8 cellular contexts compared by ENCODE assay signal in genomic region chr10:49518982-49519578, GRCh38. TPM values are rescaled to one million over a fixed set of nuclear protein-coding genes. Genes with fewer than 3 reads are reported as not detected.
A peak's percentile ranks its signal among the peaks of the same experiment; 100 is the strongest.
DNase-seq lines count a peak whose midpoint lies in the region; ATAC-seq, FAIRE-seq and TF ChIP-seq lines count a peak whose summit lies in the region.

No MANE protein-coding gene starts in this region.

- H3K27me3 Mint-ChIP-seq in activated CD4-positive, alpha-beta T cell treated with anti-CD3 and anti-CD28 coated beads, Interleukin-2, amount 10 ng/mL, durations not matched to agents 24 days and 14 days = no peaks in the 10 kb centered on the region

- H3K4me3 ChIP-seq in GM12864 (ENCODE audit: low read depth, low read length) (no peak overlapping the region), Loucy (ENCODE audit: low read length, poor library complexity, severe bottlenecking) (no peak overlapping the region), foreskin fibroblast (ENCODE audit: low read depth in 1 of 2, low read length in 2 of 2) (no peak overlapping the region), pancreas (no peak overlapping the region)

- H3K9me2 ChIP-seq in Loucy (replicated peaks; ENCODE audit: low read depth, low read length) = no peaks in the 10 kb centered on the region

- no peak overlapping the region for H3K9ac ChIP-seq in Loucy (ENCODE audit: low read depth, low read length, poor library complexity, severe bottlenecking)

- no peak overlapping the region for H2AFZ ChIP-seq in Loucy (ENCODE audit: low read length)

- H3K27me3 ChIP-seq in Loucy (ENCODE audit: insufficient read depth, low read length, poor library complexity, severe bottlenecking) = no peaks in the 10 kb centered on the region
- no peaks in the 10 kb centered on the region for H3K27me3 ChIP-seq in pancreas

- no peaks in the 10 kb centered on the region for H3K4me1 Mint-ChIP-seq in activated CD4-positive, alpha-beta T cell treated with anti-CD3 and anti-CD28 coated beads, Interleukin-2, amount 10 ng/mL, durations not matched to agents 24 days and 14 days

- ATAC-seq in pancreas (peak; percentile 64 to 95 (median 89)), GM21390 (IDR thresholded peaks at IDR 0.05; ENCODE audit: unreplicated experiment) (no peak)

- no peaks in the 10 kb centered on the region for H3K9me3 Mint-ChIP-seq in activated CD4-positive, alpha-beta T cell treated with anti-CD3 and anti-CD28 coated beads, Interleukin-2, amount 10 ng/mL, durations not matched to agents 24 days and 14 days

- no peak overlapping the region for H3K4me3 Mint-ChIP-seq in activated CD4-positive, alpha-beta T cell treated with anti-CD3 and anti-CD28 coated beads, Interleukin-2, amount 10 ng/mL, durations not matched to agents 24 days and 14 days

- H3K4me2 ChIP-seq in Loucy (ENCODE audit: low read depth, low read length, poor library complexity, severe bottlenecking) = no peak overlapping the region

- H3K36me3 ChIP-seq in Loucy (ENCODE audit: insufficient read depth, low read length) (peaks cover 6% of the 10 kb centered on the region; the same call in 1 of the 2 replicates), pancreas (peaks cover 0 to 2% (median 0%) of the 10 kb centered on the region in 3 donors)

- TF ChIP-seq CTCF in GM12864 (IDR thresholded peaks at IDR 0.05; ENCODE audit: low read depth, low read length, missing control alignments) = peak; percentile 59
- peak; percentile 87 for TF ChIP-seq CTCF in Loucy (conservative IDR thresholded peaks at IDR 0.05; ENCODE audit: low read length)
- TF ChIP-seq CTCF in foreskin fibroblast (IDR thresholded peaks at IDR 0.05; ENCODE audit: low read depth, low read length) = peak; percentile 52
- peak; percentile 20 to 60 (median 44) for TF ChIP-seq CTCF in pancreas (IDR thresholded peaks at IDR 0.05)

- H3K79me2 ChIP-seq in Loucy (ENCODE audit: insufficient read depth, low read length) = no peaks in the 10 kb centered on the region

- no peak overlapping the region for H3K27ac ChIP-seq in pancreas

- peaks cover 10% of the 10 kb centered on the region for H4K20me1 ChIP-seq in Loucy (ENCODE audit: insufficient read depth, low read length, poor library complexity, severe bottlenecking)

- H3K27ac Mint-ChIP-seq in activated CD4-positive, alpha-beta T cell treated with anti-CD3 and anti-CD28 coated beads, Interleukin-2, amount 10 ng/mL, durations not matched to agents 24 days and 14 days = no peak overlapping the region

- no peaks in the 10 kb centered on the region for H3F3A ChIP-seq in Loucy (ENCODE audit: low read depth)

- DNase-seq in Ammon's horn (ENCODE audit: low spot score) = peak; percentile 75
- DNase-seq in GM12864 (ENCODE audit: low read depth) = peak; percentile 13
- DNase-seq in activated CD4-positive, alpha-beta T cell treated with anti-CD3 and anti-CD28 coated beads, Interleukin-2, amount 10 ng/mL, durations not matched to agents 24 days and 14 days = peak; percentile 80
- DNase-seq in foreskin fibroblast = peak; percentile 35 to 76
- peak in 1 of 6 donors; percentile 38 for DNase-seq in pancreas
- DNase-seq in middle frontal gyrus (ENCODE audit: extremely low spot score, low spot score) = no peak

- no peaks in the 10 kb centered on the region for H3K9me3 ChIP-seq in Loucy (ENCODE audit: insufficient read depth, low read depth, low read length)
- no peaks in the 10 kb centered on the region for H3K9me3 ChIP-seq in pancreas

- intact Hi-C loops in activated CD4-positive, alpha-beta T cell treated with anti-CD3 and anti-CD28 coated beads, Interleukin-2, amount 10 ng/mL, durations not matched to agents 24 days and 14 days (cut with micrococcal nuclease) = loop anchor here (2.0 kb wide), 1 partner anchor 860 kb away; no protein-coding TSS in a partner anchor
- intact Hi-C loops in pancreas (cut with DNase I) = loop anchor here (2.0 to 10.0 kb wide), 4 partner anchors 112 to 544 kb away; no protein-coding TSS in a partner anchor

- WGBS in pancreas, 2 donors = 54 to 59% methylated on average over 3 of the region's 3 CpGs

- H3K4me1 ChIP-seq in Loucy (ENCODE audit: insufficient read depth, low read length, poor library complexity, severe bottlenecking) (no peaks in the 10 kb centered on the region), pancreas (no peaks in the 10 kb centered on the region)

- FAIRE-seq in pancreas (lab: Jason Lieb, UNC) = no peak

- peaks cover 7% of the 10 kb centered on the region for H3K36me3 Mint-ChIP-seq in activated CD4-positive, alpha-beta T cell treated with anti-CD3 and anti-CD28 coated beads, Interleukin-2, amount 10 ng/mL, durations not matched to agents 24 days and 14 days (ENCODE audit: low read depth)

RNA-seq across cellular contexts. Expression of gene ERCC6, which starts 19.8 kb away (rescaled TPM):
- total RNA-seq in activated CD4-positive, alpha-beta T cell treated with anti-CD3 and anti-CD28 coated beads, Interleukin-2, amount 10 ng/mL, durations not matched to agents 24 days and 14 days = 13.8 and 14.5 TPM in 2 replicates
- 10 to 100 TPM; 12.7 to 20.0 (median 16.4) TPM for total RNA-seq in pancreas
- polyA plus RNA-seq in pancreas = 1 to 10 TPM; 3.8 to 4.1 TPM
